In genomic region chr4:151035321-151035720, GRCh38 we compare ENCODE assay signal across 1 cellular context.
TF ChIP-seq lines count a peak whose summit lies in the region.

No MANE protein-coding gene starts in this region.

TF ChIP-seq in K562, 482 proteins besides CTCF, POLR2A, EP300 and RAD21 (continued from another document):
- TF ChIP-seq, protein P1, sequence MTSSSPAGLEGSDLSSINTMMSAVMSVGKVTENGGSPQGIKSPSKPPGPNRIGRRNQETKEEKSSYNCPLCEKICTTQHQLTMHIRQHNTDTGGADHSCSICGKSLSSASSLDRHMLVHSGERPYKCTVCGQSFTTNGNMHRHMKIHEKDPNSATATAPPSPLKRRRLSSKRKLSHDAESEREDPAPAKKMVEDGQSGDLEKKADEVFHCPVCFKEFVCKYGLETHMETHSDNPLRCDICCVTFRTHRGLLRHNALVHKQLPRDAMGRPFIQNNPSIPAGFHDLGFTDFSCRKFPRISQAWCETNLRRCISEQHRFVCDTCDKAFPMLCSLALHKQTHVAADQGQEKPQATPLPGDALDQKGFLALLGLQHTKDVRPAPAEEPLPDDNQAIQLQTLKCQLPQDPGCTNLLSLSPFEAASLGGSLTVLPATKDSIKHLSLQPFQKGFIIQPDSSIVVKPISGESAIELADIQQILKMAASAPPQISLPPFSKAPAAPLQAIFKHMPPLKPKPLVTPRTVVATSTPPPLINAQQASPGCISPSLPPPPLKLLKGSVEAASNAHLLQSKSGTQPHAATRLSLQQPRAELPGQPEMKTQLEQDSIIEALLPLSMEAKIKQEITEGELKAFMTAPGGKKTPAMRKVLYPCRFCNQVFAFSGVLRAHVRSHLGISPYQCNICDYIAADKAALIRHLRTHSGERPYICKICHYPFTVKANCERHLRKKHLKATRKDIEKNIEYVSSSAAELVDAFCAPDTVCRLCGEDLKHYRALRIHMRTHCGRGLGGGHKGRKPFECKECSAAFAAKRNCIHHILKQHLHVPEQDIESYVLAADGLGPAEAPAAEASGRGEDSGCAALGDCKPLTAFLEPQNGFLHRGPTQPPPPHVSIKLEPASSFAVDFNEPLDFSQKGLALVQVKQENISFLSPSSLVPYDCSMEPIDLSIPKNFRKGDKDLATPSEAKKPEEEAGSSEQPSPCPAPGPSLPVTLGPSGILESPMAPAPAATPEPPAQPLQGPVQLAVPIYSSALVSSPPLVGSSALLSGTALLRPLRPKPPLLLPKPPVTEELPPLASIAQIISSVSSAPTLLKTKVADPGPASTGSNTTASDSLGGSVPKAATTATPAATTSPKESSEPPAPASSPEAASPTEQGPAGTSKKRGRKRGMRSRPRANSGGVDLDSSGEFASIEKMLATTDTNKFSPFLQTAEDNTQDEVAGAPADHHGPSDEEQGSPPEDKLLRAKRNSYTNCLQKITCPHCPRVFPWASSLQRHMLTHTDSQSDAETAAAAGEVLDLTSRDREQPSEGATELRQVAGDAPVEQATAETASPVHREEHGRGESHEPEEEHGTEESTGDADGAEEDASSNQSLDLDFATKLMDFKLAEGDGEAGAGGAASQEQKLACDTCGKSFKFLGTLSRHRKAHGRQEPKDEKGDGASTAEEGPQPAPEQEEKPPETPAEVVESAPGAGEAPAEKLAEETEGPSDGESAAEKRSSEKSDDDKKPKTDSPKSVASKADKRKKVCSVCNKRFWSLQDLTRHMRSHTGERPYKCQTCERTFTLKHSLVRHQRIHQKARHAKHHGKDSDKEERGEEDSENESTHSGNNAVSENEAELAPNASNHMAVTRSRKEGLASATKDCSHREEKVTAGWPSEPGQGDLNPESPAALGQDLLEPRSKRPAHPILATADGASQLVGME (CRISPR knock-in tag; IDR thresholded peaks at IDR 0.05): no peak
- TF ChIP-seq MTA2 (IDR thresholded peaks at IDR 0.05; ENCODE audit: low read depth) (no peak), ELF2 (CRISPR knock-in tag; IDR thresholded peaks at IDR 0.05) (no peak), HNRNPH1 (optimal IDR thresholded peaks at IDR 0.05; ENCODE audit: low read depth, low read length) (no peak), ZFP1 (CRISPR knock-in tag; IDR thresholded peaks at IDR 0.05) (no peak), SP1 (CRISPR knock-in tag; IDR thresholded peaks at IDR 0.05) (no peak), L3MBTL2 (IDR thresholded peaks at IDR 0.05) (no peak), SP2 (IDR thresholded peaks at IDR 0.05; ENCODE audit: extremely low read depth, low read depth, low read length, poor library complexity, severe bottlenecking) (no peak), PTRF (tag; IDR thresholded peaks at IDR 0.05) (no peak), RFX7 (CRISPR knock-in tag; IDR thresholded peaks at IDR 0.05) (no peak), SAP30 (IDR thresholded peaks at IDR 0.05; ENCODE audit: borderline replicate concordance, insufficient read depth, low read depth, low read length, poor library complexity, severe bottlenecking) (no peak), MCM5 (IDR thresholded peaks at IDR 0.05; ENCODE audit: low read depth) (no peak), CBFB (CRISPR knock-in tag; IDR thresholded peaks at IDR 0.05) (no peak)
- TF ChIP-seq, protein P2, sequence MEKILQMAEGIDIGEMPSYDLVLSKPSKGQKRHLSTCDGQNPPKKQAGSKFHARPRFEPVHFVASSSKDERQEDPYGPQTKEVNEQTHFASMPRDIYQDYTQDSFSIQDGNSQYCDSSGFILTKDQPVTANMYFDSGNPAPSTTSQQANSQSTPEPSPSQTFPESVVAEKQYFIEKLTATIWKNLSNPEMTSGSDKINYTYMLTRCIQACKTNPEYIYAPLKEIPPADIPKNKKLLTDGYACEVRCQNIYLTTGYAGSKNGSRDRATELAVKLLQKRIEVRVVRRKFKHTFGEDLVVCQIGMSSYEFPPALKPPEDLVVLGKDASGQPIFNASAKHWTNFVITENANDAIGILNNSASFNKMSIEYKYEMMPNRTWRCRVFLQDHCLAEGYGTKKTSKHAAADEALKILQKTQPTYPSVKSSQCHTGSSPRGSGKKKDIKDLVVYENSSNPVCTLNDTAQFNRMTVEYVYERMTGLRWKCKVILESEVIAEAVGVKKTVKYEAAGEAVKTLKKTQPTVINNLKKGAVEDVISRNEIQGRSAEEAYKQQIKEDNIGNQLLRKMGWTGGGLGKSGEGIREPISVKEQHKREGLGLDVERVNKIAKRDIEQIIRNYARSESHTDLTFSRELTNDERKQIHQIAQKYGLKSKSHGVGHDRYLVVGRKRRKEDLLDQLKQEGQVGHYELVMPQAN (IDR thresholded peaks at IDR 0.05; ENCODE audit: borderline replicate concordance): no peak
- TF ChIP-seq, protein P3, sequence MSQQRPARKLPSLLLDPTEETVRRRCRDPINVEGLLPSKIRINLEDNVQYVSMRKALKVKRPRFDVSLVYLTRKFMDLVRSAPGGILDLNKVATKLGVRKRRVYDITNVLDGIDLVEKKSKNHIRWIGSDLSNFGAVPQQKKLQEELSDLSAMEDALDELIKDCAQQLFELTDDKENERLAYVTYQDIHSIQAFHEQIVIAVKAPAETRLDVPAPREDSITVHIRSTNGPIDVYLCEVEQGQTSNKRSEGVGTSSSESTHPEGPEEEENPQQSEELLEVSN (IDR thresholded peaks at IDR 0.05; ENCODE audit: borderline replicate concordance in 1 of 2, extremely low read depth in 1 of 2, insufficient read depth in 1 of 2, insufficient read length in 1 of 2, low read depth in 1 of 2, low read length in 1 of 2, poor library complexity in 1 of 2, severe bottlenecking in 1 of 2): no peak
- TF ChIP-seq, protein P4, sequence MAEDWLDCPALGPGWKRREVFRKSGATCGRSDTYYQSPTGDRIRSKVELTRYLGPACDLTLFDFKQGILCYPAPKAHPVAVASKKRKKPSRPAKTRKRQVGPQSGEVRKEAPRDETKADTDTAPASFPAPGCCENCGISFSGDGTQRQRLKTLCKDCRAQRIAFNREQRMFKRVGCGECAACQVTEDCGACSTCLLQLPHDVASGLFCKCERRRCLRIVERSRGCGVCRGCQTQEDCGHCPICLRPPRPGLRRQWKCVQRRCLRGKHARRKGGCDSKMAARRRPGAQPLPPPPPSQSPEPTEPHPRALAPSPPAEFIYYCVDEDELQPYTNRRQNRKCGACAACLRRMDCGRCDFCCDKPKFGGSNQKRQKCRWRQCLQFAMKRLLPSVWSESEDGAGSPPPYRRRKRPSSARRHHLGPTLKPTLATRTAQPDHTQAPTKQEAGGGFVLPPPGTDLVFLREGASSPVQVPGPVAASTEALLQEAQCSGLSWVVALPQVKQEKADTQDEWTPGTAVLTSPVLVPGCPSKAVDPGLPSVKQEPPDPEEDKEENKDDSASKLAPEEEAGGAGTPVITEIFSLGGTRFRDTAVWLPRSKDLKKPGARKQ (CRISPR knock-in tag; IDR thresholded peaks at IDR 0.05): no peak
